ENCODE assay signal across 12 cellular contexts in the genomic region with DNA sequence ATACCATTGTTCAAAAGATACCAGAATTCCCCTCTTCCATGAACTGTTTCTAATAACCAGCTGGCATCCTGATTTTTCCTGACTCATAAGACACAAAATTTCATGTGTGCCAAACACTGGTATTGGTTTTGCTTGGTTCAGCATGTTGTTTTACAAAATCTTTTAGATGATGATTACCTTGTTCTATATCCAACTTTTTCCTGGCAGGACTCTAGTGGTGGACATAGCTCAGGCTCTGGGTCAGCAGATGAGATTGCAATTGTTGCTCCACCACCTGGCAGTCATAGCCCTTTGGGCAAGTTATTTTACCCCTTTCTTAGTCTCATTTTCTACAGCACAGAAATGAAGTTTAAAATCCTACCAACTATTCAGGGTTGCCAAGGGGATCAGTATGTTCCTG. TPM values are rescaled to one million over a fixed set of nuclear protein-coding genes. Genes with fewer than 3 reads are reported as not detected.
A peak's percentile ranks its signal among the peaks of the same experiment; 100 is the strongest.
DNase-seq lines count a peak whose midpoint lies in the region; ATAC-seq and TF ChIP-seq lines count a peak whose summit lies in the region.
"Had no signal": no experiment of that assay in that cellular context is flagged by ENCODE, and none has a peak within 500 bp of the region (broad histone marks: within the 10 kb centered on the region; RNA-seq: fewer than 3 reads in every experiment).

No MANE protein-coding gene starts in this region.

- H3K4me1 ChIP-seq in breast epithelium = peaks cover 0 to 18% of the 10 kb centered on the region in 2 donors
- peaks cover 19% of the 10 kb centered on the region for H3K4me1 ChIP-seq in body of pancreas

- peak; percentile 24 for DNase-seq in MCF 10A (ENCODE audit: unreplicated experiment)
- no peak for DNase-seq in breast epithelium (ENCODE audit: low spot score in 2 of 2)
- DNase-seq in activated CD8-positive, alpha-beta T cell treated with anti-CD3 and anti-CD28 coated beads, Interleukin-2, amount 10 ng/mL, durations not matched to agents 7 days and 5 days = no peak
- peak; percentile 12 for DNase-seq in kidney tubule cell (ENCODE audit: low spot score)
- no peak for DNase-seq in NCI-H1105 (lab: John Stamatoyannopoulos, UW)
- no peak for DNase-seq in DMS 273 treated with DMSO at 0.1 percent for 48 hours (lab: John Stamatoyannopoulos, UW)
- no peak for DNase-seq in body of pancreas
- DNase-seq: central memory CD4-positive, alpha-beta T cell; foreskin keratinocyte; T1000 had no signal

- H3K4me1 Mint-ChIP-seq in MCF 10A (ENCODE audit: insufficient read depth, unreplicated experiment) = peaks cover 45% of the 10 kb centered on the region
- peaks cover 51% of the 10 kb centered on the region for H3K4me1 Mint-ChIP-seq in activated CD8-positive, alpha-beta T cell treated with anti-CD3 and anti-CD28 coated beads, Interleukin-2, amount 10 ng/mL, durations not matched to agents 7 days and 5 days (ENCODE audit: low read depth)

- H3K9me3 ChIP-seq in breast epithelium (no peaks in the 10 kb centered on the region), body of pancreas (no peaks in the 10 kb centered on the region)

- TF ChIP-seq CTCF in MCF 10A (IDR thresholded peaks at IDR 0.05; ENCODE audit: unreplicated experiment) = no peak
- no peak for TF ChIP-seq CTCF in breast epithelium (IDR thresholded peaks at IDR 0.05)
- no peak for TF ChIP-seq CTCF in body of pancreas (IDR thresholded peaks at IDR 0.05)

- H3K4me3 ChIP-seq in breast epithelium = peak overlapping the region in 1 of 3 donors; percentile 27
- no peak overlapping the region for H3K4me3 ChIP-seq in body of pancreas

- no peak for ATAC-seq in activated CD8-positive, alpha-beta T cell treated with anti-CD3 and anti-CD28 coated beads, Interleukin-2, amount 10 ng/mL, durations not matched to agents 7 days and 5 days
- ATAC-seq in body of pancreas = no peak
- no peak for ATAC-seq in GM21619 (IDR thresholded peaks at IDR 0.05; ENCODE audit: unreplicated experiment)
- ATAC-seq: foreskin keratinocyte, Panc1 had no signal

- POLR2A ChIA-PET in MCF 10A (lab: Yijun Ruan, JAX) = interaction anchor here (0.6 to 4.4 kb wide), 10 partner anchors 17 to 344 kb away, joined by 3 to 34 read pairs (median 4); a partner anchor contains a TSS
- POLR2A ChIA-PET in activated CD8-positive, alpha-beta T cell treated with anti-CD3 and anti-CD28 coated beads, Interleukin-2, amount 10 ng/mL, durations not matched to agents 7 days and 5 days (lab: Charles Lee) = interaction anchor here (1.0 kb wide), 1 partner anchor 11 kb away, joined by 3 read pairs; no protein-coding TSS in a partner anchor

- H3K27ac ChIP-seq in breast epithelium (peak overlapping the region in 1 of 2 donors; percentile 25), body of pancreas (no peak overlapping the region)
- H3K27ac ChIP-seq: foreskin keratinocyte had no signal

- no peak overlapping the region for H3K4me3 Mint-ChIP-seq in MCF 10A (ENCODE audit: unreplicated experiment)
- H3K4me3 Mint-ChIP-seq in activated CD8-positive, alpha-beta T cell treated with anti-CD3 and anti-CD28 coated beads, Interleukin-2, amount 10 ng/mL, durations not matched to agents 7 days and 5 days = peak overlapping the region; percentile 34

- BruUV-seq in MCF 10A (replicated peaks; lab: Mats Ljungman, UMichigan) = no TSS peak

- H3K27ac Mint-ChIP-seq in MCF 10A (ENCODE audit: low read depth, unreplicated experiment) = peak overlapping the region; percentile 46
- peak overlapping the region; percentile 54 for H3K27ac Mint-ChIP-seq in activated CD8-positive, alpha-beta T cell treated with anti-CD3 and anti-CD28 coated beads, Interleukin-2, amount 10 ng/mL, durations not matched to agents 7 days and 5 days

- TF ChIP-seq POLR2A in breast epithelium (IDR thresholded peaks at IDR 0.05) (no peak), body of pancreas (IDR thresholded peaks at IDR 0.05) (no peak)

- peaks cover 90% of the 10 kb centered on the region for H3K36me3 Mint-ChIP-seq in MCF 10A (ENCODE audit: insufficient read depth, unreplicated experiment)
- H3K36me3 Mint-ChIP-seq in activated CD8-positive, alpha-beta T cell treated with anti-CD3 and anti-CD28 coated beads, Interleukin-2, amount 10 ng/mL, durations not matched to agents 7 days and 5 days (ENCODE audit: low read depth) = peaks cover 87% of the 10 kb centered on the region

- H3K9me3 Mint-ChIP-seq in MCF 10A (ENCODE audit: unreplicated experiment) = no peaks in the 10 kb centered on the region
- H3K9me3 Mint-ChIP-seq in activated CD8-positive, alpha-beta T cell treated with anti-CD3 and anti-CD28 coated beads, Interleukin-2, amount 10 ng/mL, durations not matched to agents 7 days and 5 days (ENCODE audit: insufficient read depth) = no peaks in the 10 kb centered on the region

- CTCF ChIA-PET in MCF 10A (lab: Yijun Ruan, JAX) = interaction anchor here (1.3 to 3.8 kb wide), 3 partner anchors 24 to 57 kb away, joined by 5 to 19 read pairs (median 11); no protein-coding TSS in a partner anchor
- CTCF ChIA-PET in activated CD8-positive, alpha-beta T cell treated with anti-CD3 and anti-CD28 coated beads, Interleukin-2, amount 10 ng/mL, durations not matched to agents 7 days and 5 days (lab: Charles Lee) = interaction anchor here (1.1 to 9.1 kb wide), 4 partner anchors 24 to 180 kb away, joined by 3 to 74 read pairs (median 4); no protein-coding TSS in a partner anchor

- no peaks in the 10 kb centered on the region for H3K27me3 ChIP-seq in breast epithelium
- H3K27me3 ChIP-seq in body of pancreas = no peaks in the 10 kb centered on the region
- H3K27me3 ChIP-seq: foreskin keratinocyte had no signal

- H3K36me3 ChIP-seq in breast epithelium (no peaks in the 10 kb centered on the region), body of pancreas (replicated peaks in 1 of 2; ENCODE audit: insufficient read depth in 1 of 2, low read depth in 2 of 2) (peaks cover 0 to 16% of the 10 kb centered on the region in 2 donors)

- H3K27me3 Mint-ChIP-seq in MCF 10A (ENCODE audit: insufficient read depth, unreplicated experiment) = no peaks in the 10 kb centered on the region
- no peaks in the 10 kb centered on the region for H3K27me3 Mint-ChIP-seq in activated CD8-positive, alpha-beta T cell treated with anti-CD3 and anti-CD28 coated beads, Interleukin-2, amount 10 ng/mL, durations not matched to agents 7 days and 5 days (ENCODE audit: low read depth)

- intact Hi-C loops in MCF 10A (cut with micrococcal nuclease) = no loop called here
- intact Hi-C loops in breast epithelium (cut with DNase I; ENCODE audit: low total_unique reads) = no loop called here
- intact Hi-C loops in body of pancreas (cut with DNase I) = no loop called here

RNA-seq across cellular contexts. Expression of a gene that starts 6.2 kb away (rescaled TPM):
- total RNA-seq in MCF 10A (2022) (5.4 and 6.7 TPM in 2 replicates), breast epithelium (10 to 100 TPM; 11.8 to 16.2 (median 12.1) TPM), body of pancreas (1 to 10 TPM; 3.9 to 4.0 TPM)
- total RNA-seq in activated CD8-positive, alpha-beta T cell treated with anti-CD3 and anti-CD28 coated beads, Interleukin-2, amount 10 ng/mL, durations not matched to agents 7 days and 5 days = 10 to 100 TPM; 19.1 to 19.5 TPM

RNA-seq across cellular contexts. Expression of a gene that starts 38.3 kb away (rescaled TPM):
- total RNA-seq in MCF 10A (2022) = not detected in 2 replicates
- total RNA-seq in breast epithelium = not detected
- total RNA-seq in activated CD8-positive, alpha-beta T cell treated with anti-CD3 and anti-CD28 coated beads, Interleukin-2, amount 10 ng/mL, durations not matched to agents 7 days and 5 days = not detected
- total RNA-seq in body of pancreas = not detected
- total RNA-seq: foreskin keratinocyte had no signal

Comparison
In these comparisons a context has a peak if more than half of its experiments do, and no peak if none do; other contexts are left out.
1. DNase-seq: peak in MCF 10A (single experiment) and kidney tubule cell (single experiment); none in breast epithelium (0 of 2), activated CD8-positive, alpha-beta T cell treated with anti-CD3 and anti-CD28 coated beads, Interleukin-2, amount 10 ng/mL, durations not matched to agents 7 days and 5 days (single experiment), NCI-H1105 (single experiment), DMS 273 treated with DMSO at 0.1 percent for 48 hours (single experiment) and body of pancreas (0 of 4).